ENCODE assay signal across 18 cellular contexts in the genomic region with DNA sequence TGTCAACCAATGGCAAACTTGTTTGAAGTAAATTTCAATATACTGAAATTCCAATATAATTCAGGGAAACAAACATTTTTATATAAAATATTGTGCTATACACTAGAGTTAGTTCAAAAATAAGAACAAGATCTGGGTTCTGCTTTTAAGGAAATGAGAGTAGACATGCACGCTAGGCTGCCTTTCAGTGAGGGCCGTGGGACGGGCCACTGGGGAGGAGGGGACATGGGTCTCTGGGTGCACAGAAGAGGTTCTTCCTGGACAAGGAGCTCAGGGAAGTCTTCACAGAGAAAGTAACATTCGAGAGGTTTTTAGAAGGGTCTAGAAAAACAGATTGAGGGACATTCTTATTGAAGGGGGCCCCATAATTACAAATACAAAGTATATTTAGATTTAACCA.
A peak's percentile ranks its signal among the peaks of the same experiment; 100 is the strongest.
DNase-seq lines count a peak whose midpoint lies in the region; ATAC-seq and TF ChIP-seq lines count a peak whose summit lies in the region.
"Had no signal": no experiment of that assay in that cellular context is flagged by ENCODE, and none has a peak within 500 bp of the region (broad histone marks: within the 10 kb centered on the region; RNA-seq: fewer than 3 reads in every experiment).

No MANE protein-coding gene starts in this region.

- H3K79me2 ChIP-seq in OCI-LY3 (ENCODE audit: low read length): no peaks in the 10 kb centered on the region

- ATAC-seq in GM19351 (IDR thresholded peaks at IDR 0.05; ENCODE audit: unreplicated experiment): peak; percentile 82
- ATAC-seq in HG02885 (IDR thresholded peaks at IDR 0.05; ENCODE audit: poor library complexity, unreplicated experiment): peak; percentile 69
- no peak for ATAC-seq in activated T-cell treated with anti-CD3 and anti-CD28 coated beads, Interleukin-2, amount 50 U/mL, for 4 hours
- ATAC-seq: GM23338, SK-N-SH treated with all-trans-retinoic acid at 6 μM for 48 hours, WTC11 had no signal

- H3K4me3 ChIP-seq in OCI-LY3 (ENCODE audit: low read length): peak overlapping the region; percentile 10; the same call in 1 of the 2 replicates
- H3K4me3 ChIP-seq in right atrium auricular region: no peak overlapping the region
- H3K4me3 ChIP-seq: coronary artery, GM23338, lung, uterus had no signal

- H3K9ac ChIP-seq in OCI-LY3 (ENCODE audit: low read length): peak overlapping the region; percentile 25; the same call in 1 of the 2 replicates

- H3K27me3 ChIP-seq in OCI-LY3 (ENCODE audit: low read depth, low read length) (peaks cover 10% of the 10 kb centered on the region), right atrium auricular region (no peaks in the 10 kb centered on the region)
- H3K27me3 ChIP-seq: uterus had no signal

- H3K36me3 ChIP-seq in OCI-LY3 (replicated peaks; ENCODE audit: low read depth, low read length) (no peaks in the 10 kb centered on the region), right atrium auricular region (no peaks in the 10 kb centered on the region)
- H3K36me3 ChIP-seq: uterus had no signal

- no peak overlapping the region for H3K4me3 Mint-ChIP-seq in activated naive CD8-positive, alpha-beta T cell treated with anti-CD3 and anti-CD28 coated beads for 36 hours
- H3K4me3 Mint-ChIP-seq in activated T-cell treated with anti-CD3 and anti-CD28 coated beads, Interleukin-2, amount 50 U/mL, for 4 hours: no peak overlapping the region
- H3K4me3 Mint-ChIP-seq: GM23338, WTC11 had no signal

- H3K9me3 Mint-ChIP-seq in activated naive CD8-positive, alpha-beta T cell treated with anti-CD3 and anti-CD28 coated beads for 36 hours: no peaks in the 10 kb centered on the region
- H3K9me3 Mint-ChIP-seq in activated T-cell treated with anti-CD3 and anti-CD28 coated beads, Interleukin-2, amount 50 U/mL, for 4 hours: no peaks in the 10 kb centered on the region
- H3K9me3 Mint-ChIP-seq: GM23338, WTC11 had no signal

- H3K9me3 ChIP-seq in OCI-LY3 (ENCODE audit: insufficient read depth, low read length) (no peaks in the 10 kb centered on the region), right atrium auricular region (no peaks in the 10 kb centered on the region)
- H3K9me3 ChIP-seq: uterus had no signal

- DNase-seq in GM10266 (ENCODE audit: extremely low spot score) (peak; percentile 20), ureter (ENCODE audit: low spot score) (no peak), right atrium auricular region (ENCODE audit: low spot score) (no peak)
- DNase-seq in activated naive CD8-positive, alpha-beta T cell treated with anti-CD3 and anti-CD28 coated beads for 36 hours: no peak
- no peak for DNase-seq in activated T-cell treated with anti-CD3 and anti-CD28 coated beads, Interleukin-2, amount 50 U/mL, for 4 hours
- DNase-seq: amygdala; NCI-H2081; stimulated activated CD4-positive, alpha-beta T cell treated with anti-CD3 and anti-CD28 coated beads, Interleukin-15, amount 100 ng/mL, for 24 hours; uterus had no signal

- no peaks in the 10 kb centered on the region for H3K36me3 Mint-ChIP-seq in activated naive CD8-positive, alpha-beta T cell treated with anti-CD3 and anti-CD28 coated beads for 36 hours
- no peaks in the 10 kb centered on the region for H3K36me3 Mint-ChIP-seq in activated T-cell treated with anti-CD3 and anti-CD28 coated beads, Interleukin-2, amount 50 U/mL, for 4 hours (ENCODE audit: insufficient read depth)
- H3K36me3 Mint-ChIP-seq: WTC11 had no signal

- peak overlapping the region; percentile 60 for H3K4me2 ChIP-seq in OCI-LY3 (ENCODE audit: low read length)
- H3K4me2 ChIP-seq: GM23338 had no signal

- H3K27ac ChIP-seq in OCI-LY3 (ENCODE audit: low read length) (peak overlapping the region; percentile 22), right atrium auricular region (no peak overlapping the region)
- H3K27ac ChIP-seq: HL-60, uterus had no signal

- H2AFZ ChIP-seq in OCI-LY3 (ENCODE audit: low read depth, low read length): peak overlapping the region; percentile 52; the same call in 1 of the 2 replicates

- H3K4me1 Mint-ChIP-seq in activated naive CD8-positive, alpha-beta T cell treated with anti-CD3 and anti-CD28 coated beads for 36 hours: no peaks in the 10 kb centered on the region
- H3K4me1 Mint-ChIP-seq in activated T-cell treated with anti-CD3 and anti-CD28 coated beads, Interleukin-2, amount 50 U/mL, for 4 hours (ENCODE audit: low read depth): no peaks in the 10 kb centered on the region
- H3K4me1 Mint-ChIP-seq: GM23338, WTC11 had no signal

- H3K4me1 ChIP-seq in OCI-LY3 (ENCODE audit: low read length): peaks cover 35% of the 10 kb centered on the region
- H3K4me1 ChIP-seq in right atrium auricular region: no peaks in the 10 kb centered on the region
- H3K4me1 ChIP-seq: uterus had no signal

- H3K27me3 Mint-ChIP-seq in activated naive CD8-positive, alpha-beta T cell treated with anti-CD3 and anti-CD28 coated beads for 36 hours: peaks cover 3% of the 10 kb centered on the region
- H3K27me3 Mint-ChIP-seq in activated T-cell treated with anti-CD3 and anti-CD28 coated beads, Interleukin-2, amount 50 U/mL, for 4 hours (ENCODE audit: low read depth): peaks cover 3% of the 10 kb centered on the region

- no peak overlapping the region for H3K27ac Mint-ChIP-seq in activated naive CD8-positive, alpha-beta T cell treated with anti-CD3 and anti-CD28 coated beads for 36 hours
- H3K27ac Mint-ChIP-seq: GM23338, WTC11 had no signal

- TF ChIP-seq CTCF in GM10266 (IDR thresholded peaks at IDR 0.05; ENCODE audit: control insufficient read depth, insufficient read depth, low read depth, missing control alignments): no peak
- TF ChIP-seq CTCF in OCI-LY3 (IDR thresholded peaks at IDR 0.05; ENCODE audit: low read depth, low read length): no peak
- no peak for TF ChIP-seq CTCF in right atrium auricular region (IDR thresholded peaks at IDR 0.05)

- H4K20me1 ChIP-seq in OCI-LY3 (ENCODE audit: insufficient read depth, low read length): no peaks in the 10 kb centered on the region

Comparison
In these comparisons a context has a peak if more than half of its experiments do, and no peak if none do; other contexts are left out.
1. ATAC-seq: peak in GM19351 (single experiment) and HG02885 (single experiment); none in activated T-cell treated with anti-CD3 and anti-CD28 coated beads, Interleukin-2, amount 50 U/mL, for 4 hours (0 of 2).